1 cellular context compared by ENCODE assay signal in genomic region chr19:58553799-58554493, GRCh38.
TF ChIP-seq lines count a peak whose summit lies in the region.

No MANE protein-coding gene starts in this region.

TF ChIP-seq in HCT116, 20 proteins besides CTCF, POLR2A, EP300 and RAD21 (continued from another document):
- TF ChIP-seq TCF7L2 (IDR thresholded peaks at IDR 0.05; ENCODE audit: borderline replicate concordance, extremely low read depth, insufficient read depth, insufficient read length), result no peak
- no peak for TF ChIP-seq EZH2 (IDR thresholded peaks at IDR 0.05)
- no peak for TF ChIP-seq SRF (IDR thresholded peaks at IDR 0.05; ENCODE audit: low read depth)
- no peak for TF ChIP-seq FOSL1 (IDR thresholded peaks at IDR 0.05; ENCODE audit: low read depth)
TF ChIP-seq in HCT116: peak in this region for 0.
